Comparison of ENCODE assay signal across 9 cellular contexts in the genomic region with DNA sequence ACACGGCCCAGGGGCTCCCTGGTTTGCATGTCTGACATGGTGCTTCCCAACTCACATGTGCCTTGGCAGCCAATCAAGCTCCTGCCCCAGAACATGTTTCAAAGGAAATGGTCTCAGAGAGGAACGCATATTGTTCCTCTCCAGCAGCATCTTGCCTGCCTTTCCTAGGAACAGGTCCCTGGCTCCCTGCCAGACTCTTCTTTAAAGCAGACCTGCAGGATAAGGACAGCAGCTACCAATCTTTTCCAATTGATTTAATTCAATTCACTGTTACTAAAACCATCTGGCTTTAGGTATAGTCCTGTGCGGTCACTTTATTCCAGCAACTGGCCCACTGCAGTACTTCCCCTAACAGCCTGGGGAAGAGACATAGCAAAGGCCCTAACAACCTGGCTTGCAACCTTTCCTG.
DNase-seq lines count a peak whose midpoint lies in the region; ATAC-seq and TF ChIP-seq lines count a peak whose summit lies in the region.
"Had no signal": no experiment of that assay in that cellular context is flagged by ENCODE, and none has a peak within 500 bp of the region (broad histone marks: within the 10 kb centered on the region; RNA-seq: fewer than 3 reads in every experiment).

No MANE protein-coding gene starts in this region.

- no peak overlapping the region for H3K4me3 Mint-ChIP-seq in T-helper 17 cell
- no peak overlapping the region for H3K4me3 Mint-ChIP-seq in stimulated activated effector memory CD8-positive, alpha-beta T cell treated with anti-CD3 and anti-CD28 coated beads, Interleukin-12 subunit alpha, Interleukin-12 subunit beta, amount 100 ng/mL, for 72 hours

- H3K9me2 ChIP-seq in OCI-LY7 (ENCODE audit: insufficient read depth, low read length), result no peaks in the 10 kb centered on the region

- H3K36me3 Mint-ChIP-seq in T-helper 17 cell (ENCODE audit: low read depth), result peaks cover 3% of the 10 kb centered on the region
- H3K36me3 Mint-ChIP-seq in stimulated activated effector memory CD8-positive, alpha-beta T cell treated with anti-CD3 and anti-CD28 coated beads, Interleukin-12 subunit alpha, Interleukin-12 subunit beta, amount 100 ng/mL, for 72 hours, result peaks cover 15% of the 10 kb centered on the region

- POLR2A ChIA-PET in OCI-LY7 (lab: Charles Lee), result interaction anchor here (0.6 to 1.2 kb wide), 3 partner anchors 36 to 933 kb away, joined by 3 to 5 read pairs (median 3); no protein-coding TSS in a partner anchor

- H3K27ac ChIP-seq in heart right ventricle (peak overlapping the region in 1 of 10 donors; percentile 15), OCI-LY7 (ENCODE audit: low read depth, low read length, poor library complexity, severe bottlenecking) (no peak overlapping the region)
- H3K27ac ChIP-seq: SJCRH30 had no signal

- H3K79me2 ChIP-seq in OCI-LY7 (ENCODE audit: insufficient read depth, low read depth, low read length), result no peaks in the 10 kb centered on the region

- no TSS peak for BruUV-seq in OCI-LY7 (replicated peaks; lab: Mats Ljungman, UMichigan)

- H3K4me1 Mint-ChIP-seq in T-helper 17 cell, result peaks cover 11% of the 10 kb centered on the region
- peaks cover 16% of the 10 kb centered on the region for H3K4me1 Mint-ChIP-seq in stimulated activated effector memory CD8-positive, alpha-beta T cell treated with anti-CD3 and anti-CD28 coated beads, Interleukin-12 subunit alpha, Interleukin-12 subunit beta, amount 100 ng/mL, for 72 hours

- H3K27me3 ChIP-seq in heart right ventricle, result no peaks in the 10 kb centered on the region
- H3K27me3 ChIP-seq: SJCRH30 had no signal

- no peak overlapping the region for H2AFZ ChIP-seq in OCI-LY7 (ENCODE audit: low read length)

- ATAC-seq in T-helper 17 cell (no peak), heart right ventricle (peak in 7 of 8 donors; percentile 47 to 79 (median 73)), GM21515 (IDR thresholded peaks at IDR 0.05; ENCODE audit: unreplicated experiment) (no peak)
- no peak for ATAC-seq in stimulated activated effector memory CD8-positive, alpha-beta T cell treated with anti-CD3 and anti-CD28 coated beads, Interleukin-12 subunit alpha, Interleukin-12 subunit beta, amount 100 ng/mL, for 72 hours

- DNase-seq in NCI-H2081 (lab: John Stamatoyannopoulos, UW), result peak; percentile 43 to 48
- DNase-seq in NCI-H2081 treated with DMSO at 0.1 percent for 48 hours (lab: John Stamatoyannopoulos, UW), result no peak
- no peak for DNase-seq in T-helper 17 cell
- DNase-seq in heart right ventricle, result peak; percentile 42 to 59
- DNase-seq in stimulated activated effector memory CD8-positive, alpha-beta T cell treated with anti-CD3 and anti-CD28 coated beads, Interleukin-12 subunit alpha, Interleukin-12 subunit beta, amount 100 ng/mL, for 72 hours (ENCODE audit: low spot score in 2 of 2), result no peak
- no peak for DNase-seq in OCI-LY7 (ENCODE audit: low spot score)
- DNase-seq in ecto neural progenitor cell (ENCODE audit: low spot score), result no peak
- DNase-seq: SJCRH30 had no signal

- no peaks in the 10 kb centered on the region for H3K9me3 Mint-ChIP-seq in stimulated activated effector memory CD8-positive, alpha-beta T cell treated with anti-CD3 and anti-CD28 coated beads, Interleukin-12 subunit alpha, Interleukin-12 subunit beta, amount 100 ng/mL, for 72 hours

- H3K36me3 ChIP-seq in heart right ventricle, result peaks cover 0 to 18% (median 0%) of the 10 kb centered on the region in 9 donors
- peaks cover 7% of the 10 kb centered on the region; the same call in 1 of the 2 replicates for H3K36me3 ChIP-seq in OCI-LY7 (ENCODE audit: insufficient read depth, low read length)
- H3K36me3 ChIP-seq: SJCRH30 had no signal

- H3K9me3 ChIP-seq in T-helper 17 cell (ENCODE audit: control insufficient read depth, low read length, poor library complexity, severe bottlenecking) (no peaks in the 10 kb centered on the region), heart right ventricle (no peaks in the 10 kb centered on the region), OCI-LY7 (ENCODE audit: low read length) (no peaks in the 10 kb centered on the region)
- H3K9me3 ChIP-seq: SJCRH30 had no signal

- H4K20me1 ChIP-seq in OCI-LY7 (ENCODE audit: insufficient read depth, low read length), result no peaks in the 10 kb centered on the region

- H3K4me1 ChIP-seq in heart right ventricle (peaks cover 4 to 31% (median 22%) of the 10 kb centered on the region in 9 donors), OCI-LY7 (ENCODE audit: insufficient read depth, low read length, poor library complexity, severe bottlenecking) (no peaks in the 10 kb centered on the region)
- H3K4me1 ChIP-seq: SJCRH30 had no signal

- H3K4me2 ChIP-seq in OCI-LY7 (ENCODE audit: low read length), result no peak overlapping the region

- no peaks in the 10 kb centered on the region for H3K27me3 Mint-ChIP-seq in T-helper 17 cell

- CTCF ChIA-PET in OCI-LY7 (lab: Charles Lee; ENCODE audit: unreplicated experiment), result no interaction called here

- TF ChIP-seq CTCF in heart right ventricle (IDR thresholded peaks at IDR 0.05), result no peak
- no peak for TF ChIP-seq CTCF in OCI-LY7 (conservative IDR thresholded peaks at IDR 0.05; ENCODE audit: low read length)

- no peak overlapping the region for H3K4me3 ChIP-seq in heart right ventricle
- no peak overlapping the region for H3K4me3 ChIP-seq in OCI-LY7 (ENCODE audit: low read depth, low read length, poor library complexity, severe bottlenecking)
- H3K4me3 ChIP-seq: SJCRH30 had no signal

- 31 to 32% methylated on average over 3 of the region's 3 CpGs for WGBS in heart right ventricle, 2 donors

- H3K27ac Mint-ChIP-seq in T-helper 17 cell, result peak overlapping the region; percentile 34
- H3K27ac Mint-ChIP-seq in stimulated activated effector memory CD8-positive, alpha-beta T cell treated with anti-CD3 and anti-CD28 coated beads, Interleukin-12 subunit alpha, Interleukin-12 subunit beta, amount 100 ng/mL, for 72 hours, result peak overlapping the region; percentile 30

- intact Hi-C loops in heart right ventricle (cut with DNase I), result no loop called here
- intact Hi-C loops in OCI-LY7 (cut with micrococcal nuclease; ENCODE audit: unreplicated experiment), result no loop called here

Comparison
In these comparisons a context has a peak if more than half of its experiments do, and no peak if none do; other contexts are left out.
1. DNase-seq: peak in NCI-H2081 (2 of 2) and heart right ventricle (2 of 2); none in NCI-H2081 treated with DMSO at 0.1 percent for 48 hours (single experiment), T-helper 17 cell (0 of 3), stimulated activated effector memory CD8-positive, alpha-beta T cell treated with anti-CD3 and anti-CD28 coated beads, Interleukin-12 subunit alpha, Interleukin-12 subunit beta, amount 100 ng/mL, for 72 hours (0 of 2), OCI-LY7 (single experiment) and ecto neural progenitor cell (single experiment).
2. ATAC-seq: peak in heart right ventricle (7 of 8); none in T-helper 17 cell (single experiment), stimulated activated effector memory CD8-positive, alpha-beta T cell treated with anti-CD3 and anti-CD28 coated beads, Interleukin-12 subunit alpha, Interleukin-12 subunit beta, amount 100 ng/mL, for 72 hours (single experiment) and GM21515 (single experiment).